In the genomic region with DNA sequence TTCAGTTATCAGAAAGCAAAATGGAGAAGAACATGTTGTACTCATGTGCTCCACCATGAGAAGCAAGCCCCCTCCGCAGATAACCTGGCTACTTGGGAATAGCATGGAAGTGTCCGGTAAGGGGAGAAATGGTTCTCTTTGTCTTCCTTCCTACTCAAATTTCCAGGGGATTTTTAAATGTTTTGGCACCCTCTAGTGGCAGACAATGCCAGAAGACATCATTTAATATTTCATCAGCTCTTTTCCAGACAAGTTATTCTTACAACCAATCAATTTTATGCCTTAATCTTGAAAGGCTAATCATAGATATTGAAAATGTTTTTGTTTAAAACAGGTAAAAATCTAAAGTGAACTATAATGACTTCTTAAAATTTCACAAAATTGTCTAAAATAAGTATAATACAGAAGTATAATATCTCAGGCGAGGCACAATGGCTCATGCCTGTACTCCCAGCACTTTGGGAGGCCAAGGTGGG, we compare ENCODE assay signal across 7 cellular contexts.
DNase-seq lines count a peak whose midpoint lies in the region; ATAC-seq and TF ChIP-seq lines count a peak whose summit lies in the region.

No MANE protein-coding gene starts in this region.

- DNase-seq in EL (peak; percentile 80), KG1 (lab: John Stamatoyannopoulos, UW) (peak; percentile 69), head of caudate nucleus (peak in 25 of 42 donors; percentile 10 to 83 (median 56)), retinal pigment epithelial cell (ENCODE audit: low read depth) (peak; percentile 39)
- peak; percentile 18 for DNase-seq in activated naive CD4-positive, alpha-beta T cell treated with anti-CD3 and anti-CD28 coated beads, Interleukin-2, amount 50 U/mL, for 16 hours

- intact Hi-C loops in head of caudate nucleus (cut with DNase I) = no loop called here

- H3K79me2 ChIP-seq in OCI-LY1 (ENCODE audit: insufficient read depth, low read length) = no peaks in the 10 kb centered on the region

- ATAC-seq in HG03457 (IDR thresholded peaks at IDR 0.05; ENCODE audit: unreplicated experiment) = no peak

- H3K9me2 ChIP-seq in OCI-LY1 (ENCODE audit: low read depth, low read length) = no peaks in the 10 kb centered on the region

- no peak overlapping the region for H3K9ac ChIP-seq in OCI-LY1 (ENCODE audit: low read length)

- no peak overlapping the region for H3K4me2 ChIP-seq in OCI-LY1 (ENCODE audit: low read length)

- no peaks in the 10 kb centered on the region for H4K20me1 ChIP-seq in OCI-LY1 (ENCODE audit: insufficient read depth, low read length)

- no peaks in the 10 kb centered on the region for H3K36me3 ChIP-seq in OCI-LY1 (ENCODE audit: insufficient read depth, low read length)

- no peak overlapping the region for H2AFZ ChIP-seq in OCI-LY1 (ENCODE audit: low read length)

- H3K4me1 ChIP-seq in OCI-LY1 (ENCODE audit: insufficient read depth, low read length, severe bottlenecking) = peaks cover 39% of the 10 kb centered on the region

- no peaks in the 10 kb centered on the region for H3F3A ChIP-seq in OCI-LY1 (ENCODE audit: insufficient read depth, low read length)

- H3K27me3 ChIP-seq in OCI-LY1 (ENCODE audit: insufficient read depth, low read length) = no peaks in the 10 kb centered on the region

- TF ChIP-seq CTCF in OCI-LY1 (IDR thresholded peaks at IDR 0.05; ENCODE audit: low read length) (peak; percentile 69), retinal pigment epithelial cell (conservative IDR thresholded peaks at IDR 0.05; ENCODE audit: low read depth, low read length) (peak; percentile 69)

- H3K4me3 ChIP-seq in OCI-LY1 (ENCODE audit: low read depth, low read length, poor library complexity, severe bottlenecking) = no peak overlapping the region
- H3K4me3 ChIP-seq in retinal pigment epithelial cell (ENCODE audit: low read length) = no peak overlapping the region

- H3K27ac ChIP-seq in OCI-LY1 (ENCODE audit: low read depth, low read length, poor library complexity, severe bottlenecking) = no peak overlapping the region

- no peaks in the 10 kb centered on the region for H3K9me3 ChIP-seq in OCI-LY1 (ENCODE audit: low read length)

Comparison
In these comparisons a context has a peak if more than half of its experiments do, and no peak if none do; other contexts are left out.
1. DNase-seq: peak in every context shown above with its lines; median percentile 80 in EL; 69 in KG1; 56 in head of caudate nucleus; 39 in retinal pigment epithelial cell; 18 in activated naive CD4-positive, alpha-beta T cell treated with anti-CD3 and anti-CD28 coated beads, Interleukin-2, amount 50 U/mL, for 16 hours.